Comparison of ENCODE assay signal across 21 cellular contexts in genomic region chr1:105362438-105362837, GRCh38.
A peak's percentile ranks its signal among the peaks of the same experiment; 100 is the strongest.
DNase-seq lines count a peak whose midpoint lies in the region; ATAC-seq and TF ChIP-seq lines count a peak whose summit lies in the region.
"Had no signal": no experiment of that assay in that cellular context is flagged by ENCODE, and none has a peak within 500 bp of the region (broad histone marks: within the 10 kb centered on the region; RNA-seq: fewer than 3 reads in every experiment).

No MANE protein-coding gene starts in this region.

- H2BK15ac ChIP-seq in mesendoderm (replicated peaks; ENCODE audit: low read depth) = no peak overlapping the region

- no peak overlapping the region for H3K23ac ChIP-seq in mesendoderm (ENCODE audit: low read length)

- H3K36me3 Mint-ChIP-seq in endodermal cell (ENCODE audit: low read depth) = peaks cover 3% of the 10 kb centered on the region
- H3K36me3 Mint-ChIP-seq: CD14-positive monocyte; CD8-positive, alpha-beta memory T cell had no signal

- H3K27me3 ChIP-seq in NT2/D1 (ENCODE audit: insufficient read depth, insufficient read length) (no peaks in the 10 kb centered on the region), endodermal cell (ENCODE audit: control insufficient read depth, insufficient read depth, low read length, poor library complexity, severe bottlenecking) (no peaks in the 10 kb centered on the region), mesendoderm (ENCODE audit: insufficient read depth, low read length, poor library complexity) (no peaks in the 10 kb centered on the region)
- H3K27me3 ChIP-seq: BE2C; BLaER1 treated with 17β-estradiol and CSF1 and Interleukin-3, amounts not matched to agents 10 nM and 100 nM had no signal

- H4K5ac ChIP-seq in mesendoderm (ENCODE audit: low read length) = no peak overlapping the region

- H3K9ac ChIP-seq in NT2/D1 (ENCODE audit: insufficient read length, low read depth) = no peak overlapping the region
- H3K9ac ChIP-seq in endodermal cell (ENCODE audit: extremely low read depth, low read length, poor library complexity, severe bottlenecking) = no peak overlapping the region
- no peak overlapping the region for H3K9ac ChIP-seq in mesendoderm (ENCODE audit: low read length)
- H3K9ac ChIP-seq: BLaER1 treated with 17β-estradiol and CSF1 and Interleukin-3, amounts not matched to agents 10 nM and 100 nM had no signal

- H3K27ac ChIP-seq in endodermal cell (ENCODE audit: low read depth, low read length) (no peak overlapping the region), mesendoderm (ENCODE audit: low read depth, low read length) (no peak overlapping the region)
- H3K27ac ChIP-seq: A549; BLaER1 treated with 17β-estradiol and CSF1 and Interleukin-3, amounts not matched to agents 10 nM and 100 nM had no signal

- H3K4me3 ChIP-seq in NT2/D1 (ENCODE audit: insufficient read length, low read depth) = no peak overlapping the region
- no peak overlapping the region for H3K4me3 ChIP-seq in endodermal cell (ENCODE audit: low read length)
- no peak overlapping the region for H3K4me3 ChIP-seq in mesendoderm (ENCODE audit: low read length)
- H3K4me3 ChIP-seq: A549; BLaER1 treated with 17β-estradiol and CSF1 and Interleukin-3, amounts not matched to agents 10 nM and 100 nM had no signal

- peak; percentile 1 for DNase-seq in NT2/D1 (ENCODE audit: low read depth, low spot score)
- DNase-seq in endodermal cell = peak; percentile 50
- DNase-seq in mesendoderm = peak; percentile 39
- no peak for DNase-seq in D341Med (ENCODE audit: low spot score)
- no peak for DNase-seq in left cardiac atrium
- no peak for DNase-seq in NCI-H446 (lab: John Stamatoyannopoulos, UW)
- DNase-seq: 8988T; ACHN; AML-193; BE2C; CD4-positive, alpha-beta T cell; CD8-positive, alpha-beta memory T cell; DMS53; DMS79 treated with DMSO at 0.1 percent for 48 hours; GF-D8; GOT3; H7; HCEC 1CT had no signal

- H3K79me2 ChIP-seq in mesendoderm (ENCODE audit: control insufficient read depth, insufficient read depth, low read length) = no peaks in the 10 kb centered on the region

- H3K4ac ChIP-seq in mesendoderm (ENCODE audit: low read depth, low read length) = no peak overlapping the region

- no peaks in the 10 kb centered on the region for H3K79me1 ChIP-seq in mesendoderm (ENCODE audit: low read length)

- no peak overlapping the region for H3K27ac Mint-ChIP-seq in endodermal cell
- H3K27ac Mint-ChIP-seq: CD14-positive monocyte; CD4-positive, alpha-beta T cell; CD8-positive, alpha-beta memory T cell had no signal

- no peaks in the 10 kb centered on the region for H3K4me1 ChIP-seq in NT2/D1 (ENCODE audit: insufficient read depth, insufficient read length)
- H3K4me1 ChIP-seq in endodermal cell (ENCODE audit: control insufficient read depth, insufficient read depth, low read length) = peaks cover 10% of the 10 kb centered on the region
- no peaks in the 10 kb centered on the region for H3K4me1 ChIP-seq in mesendoderm (ENCODE audit: control insufficient read depth, low read depth, low read length)
- H3K4me1 ChIP-seq: A549; BLaER1 treated with 17β-estradiol and CSF1 and Interleukin-3, amounts not matched to agents 10 nM and 100 nM had no signal

- H2AK5ac ChIP-seq in mesendoderm (ENCODE audit: low read length) = no peak overlapping the region

- TF ChIP-seq CTCF in endodermal cell (conservative IDR thresholded peaks at IDR 0.05) = no peak

- no peak overlapping the region for H3K56ac ChIP-seq in mesendoderm (ENCODE audit: low read length)

- no peaks in the 10 kb centered on the region for H3K27me3 Mint-ChIP-seq in endodermal cell (ENCODE audit: insufficient read depth)
- H3K27me3 Mint-ChIP-seq: CD4-positive, alpha-beta T cell; CD8-positive, alpha-beta memory T cell had no signal

- H2BK5ac ChIP-seq in mesendoderm (ENCODE audit: low read length) = no peak overlapping the region

- H3K4me1 Mint-ChIP-seq in endodermal cell = peaks cover 8% of the 10 kb centered on the region
- H3K4me1 Mint-ChIP-seq: CD14-positive monocyte; CD8-positive, alpha-beta memory T cell had no signal

- WGBS in endodermal cell (ENCODE audit: insufficient coverage in 1 of 2, insufficient read length in 1 of 2), 2 experiments = 94% methylated on average over 1 of the region's 1 CpG; no CpG with 5 or more reads in 1 of the 2 experiments
- no CpG with 5 or more reads among the region's 1 CpG for WGBS in mesendoderm (ENCODE audit: extremely low coverage, insufficient coverage, low lambda C conversion rate)

- no peak overlapping the region for H4K8ac ChIP-seq in mesendoderm (ENCODE audit: low read depth, low read length)

- no peak overlapping the region for H3K4me3 Mint-ChIP-seq in endodermal cell
- H3K4me3 Mint-ChIP-seq: CD14-positive monocyte; CD4-positive, alpha-beta T cell; CD8-positive, alpha-beta memory T cell had no signal

- peaks cover 6% of the 10 kb centered on the region for H3K9me3 Mint-ChIP-seq in endodermal cell

- no peak for ATAC-seq in left cardiac atrium
- ATAC-seq: A549 had no signal

- H2BK120ac ChIP-seq in mesendoderm (ENCODE audit: low read depth, low read length) = no peak overlapping the region

- no peak overlapping the region for H3K18ac ChIP-seq in mesendoderm (ENCODE audit: low read length)

- intact Hi-C loops in left cardiac atrium (cut with DNase I) = no loop called here

- H3K36me3 ChIP-seq in NT2/D1 (ENCODE audit: insufficient read depth, insufficient read length, low read length) (no peaks in the 10 kb centered on the region), endodermal cell (ENCODE audit: control insufficient read depth, insufficient read depth, low read length) (no peaks in the 10 kb centered on the region), mesendoderm (ENCODE audit: control insufficient read depth, insufficient read depth, low read length) (no peaks in the 10 kb centered on the region)
- H3K36me3 ChIP-seq: BE2C; BLaER1 treated with 17β-estradiol and CSF1 and Interleukin-3, amounts not matched to agents 10 nM and 100 nM had no signal

- H3K4me2 ChIP-seq in mesendoderm (ENCODE audit: low read length) = no peak overlapping the region
- H3K4me2 ChIP-seq: A549; BLaER1 treated with 17β-estradiol and CSF1 and Interleukin-3, amounts not matched to agents 10 nM and 100 nM had no signal

- H3K9me3 ChIP-seq in NT2/D1 (ENCODE audit: insufficient read depth, low read length) (peaks cover 18% of the 10 kb centered on the region), endodermal cell (ENCODE audit: control insufficient read depth, low read length) (peaks cover 6% of the 10 kb centered on the region)
- H3K9me3 ChIP-seq: A549; BE2C; BLaER1 treated with 17β-estradiol and CSF1 and Interleukin-3, amounts not matched to agents 10 nM and 100 nM had no signal

Comparison
In these comparisons a context has a peak if more than half of its experiments do, and no peak if none do; other contexts are left out.
1. DNase-seq: peak in NT2/D1 (single experiment), endodermal cell (single experiment) and mesendoderm (single experiment); none in D341Med (single experiment), left cardiac atrium (single experiment) and NCI-H446 (0 of 2).